19 cellular contexts compared by ENCODE assay signal in genomic region chr5:82222597-82223574, GRCh38. TPM values are rescaled to one million over a fixed set of nuclear protein-coding genes. Genes with fewer than 3 reads are reported as not detected.
DNase-seq lines count a peak whose midpoint lies in the region; FAIRE-seq and TF ChIP-seq lines count a peak whose summit lies in the region.
"Had no signal": no experiment of that assay in that cellular context is flagged by ENCODE, and none has a peak within 500 bp of the region (broad histone marks: within the 10 kb centered on the region; RNA-seq: fewer than 3 reads in every experiment).

No MANE protein-coding gene starts in this region.

- DNase-seq in AG10803 (ENCODE audit: low read depth) (peak; percentile 27), NCI-H69 (lab: John Stamatoyannopoulos, UW) (peak; percentile 16), bronchial epithelial cell (ENCODE audit: low read depth) (peak; percentile 5), islet precursor cell (peak; percentile 62), thyroid gland (no peak), NCI-H524 (lab: John Stamatoyannopoulos, UW) (no peak), cortex of kidney (lab: John Stamatoyannopoulos, UW) (no peak), GOT3 (lab: John Stamatoyannopoulos, UW) (no peak)
- DNase-seq: activated CD4-positive, alpha-beta T cell treated with anti-CD3 and anti-CD28 coated beads, Interleukin-2, amount 50 U/mL, for 48 hours; activated T-cell treated with anti-CD3 and anti-CD28 coated beads, Interleukin-2, amount 50 U/mL, for 1 hour; MG63; midbrain; NCI-H2227 treated with DMSO at 0.1 percent for 48 hours; nephron progenitor cell had no signal

- intact Hi-C loops in thyroid gland (cut with DNase I): loop anchor here (10.0 kb wide), 1 partner anchor 798 kb away; no protein-coding TSS in a partner anchor

- H3K36me3 ChIP-seq in bronchial epithelial cell (ENCODE audit: control insufficient read depth, insufficient read depth, low read length) (no peaks in the 10 kb centered on the region), thyroid gland (no peaks in the 10 kb centered on the region)
- H3K36me3 ChIP-seq: MG63, thoracic aorta had no signal

- H3K4me1 ChIP-seq in thyroid gland: no peaks in the 10 kb centered on the region
- H3K4me1 ChIP-seq: A549 had no signal

- H3K27me3 ChIP-seq in bronchial epithelial cell (ENCODE audit: control insufficient read depth, insufficient read depth, low read length): no peaks in the 10 kb centered on the region
- H3K27me3 ChIP-seq in thyroid gland: no peaks in the 10 kb centered on the region
- H3K27me3 ChIP-seq: MG63 had no signal

- H3K27ac ChIP-seq in thyroid gland: no peak overlapping the region
- H3K27ac ChIP-seq: A549, RWPE1, thoracic aorta, VCaP had no signal

- TF ChIP-seq POLR2A in thyroid gland (IDR thresholded peaks at IDR 0.05): no peak

- no peak overlapping the region for H3K4me3 ChIP-seq in AG10803 (ENCODE audit: low read length)
- H3K4me3 ChIP-seq in bronchial epithelial cell (ENCODE audit: low read depth, low read length): no peak overlapping the region
- H3K4me3 ChIP-seq in thyroid gland (replicated peaks in 1 of 3): no peak overlapping the region
- H3K4me3 ChIP-seq: A549, MG63, thoracic aorta had no signal

- WGBS in thyroid gland, 2 donors: 78 to 80% methylated on average over 5 of the region's 5 CpGs

- TF ChIP-seq CTCF in AG10803 (conservative IDR thresholded peaks at IDR 0.05; ENCODE audit: low read length): no peak
- TF ChIP-seq CTCF in bronchial epithelial cell (IDR thresholded peaks at IDR 0.05; ENCODE audit: insufficient read depth, low read length, severe bottlenecking): no peak
- TF ChIP-seq CTCF in thyroid gland (IDR thresholded peaks at IDR 0.05): no peak

- FAIRE-seq in bronchial epithelial cell (lab: Jason Lieb, UNC): no peak
- FAIRE-seq: A549, HepG2 had no signal

- no peaks in the 10 kb centered on the region for H3K9me3 ChIP-seq in thyroid gland
- H3K9me3 ChIP-seq: A549, MG63, thoracic aorta had no signal

RNA-seq across cellular contexts. Expression of gene RPS23, which starts 55.3 kb away (rescaled TPM):
- total RNA-seq in bronchial epithelial cell (3,055 and 5,354 TPM in 2 replicates), thyroid gland (1,000 to 10,000 TPM; 1,596 to 2,915 (median 2,211) TPM)

Comparison
In these comparisons a context has a peak if more than half of its experiments do, and no peak if none do; other contexts are left out.
1. DNase-seq: peak in AG10803 (single experiment), NCI-H69 (single experiment), bronchial epithelial cell (single experiment) and islet precursor cell (single experiment); none in thyroid gland (0 of 2), NCI-H524 (0 of 2), cortex of kidney (single experiment) and GOT3 (single experiment).